In genomic region chr1:224328644-224329043, GRCh38 we compare ENCODE assay signal across 8 cellular contexts. TPM values are rescaled to one million over a fixed set of nuclear protein-coding genes. Genes with fewer than 3 reads are reported as not detected.
A peak's percentile ranks its signal among the peaks of the same experiment; 100 is the strongest.
DNase-seq lines count a peak whose midpoint lies in the region; ATAC-seq and TF ChIP-seq lines count a peak whose summit lies in the region.
"Had no signal": no experiment of that assay in that cellular context is flagged by ENCODE, and none has a peak within 500 bp of the region (broad histone marks: within the 10 kb centered on the region; RNA-seq: fewer than 3 reads in every experiment).

No MANE protein-coding gene starts in this region.

- H3K27ac Mint-ChIP-seq in endothelial cell (ENCODE audit: unreplicated experiment): peak overlapping the region; percentile 59

- H3K36me3 Mint-ChIP-seq in endothelial cell (ENCODE audit: low read depth, unreplicated experiment): no peaks in the 10 kb centered on the region

- no peak overlapping the region for H3K23ac ChIP-seq in mesendoderm (ENCODE audit: low read length)

- no peak for DNase-seq in GM23248
- DNase-seq in Panc1 (ENCODE audit: low read depth, low spot score): no peak
- DNase-seq in endothelial cell (ENCODE audit: low spot score): no peak
- no peak for DNase-seq in sigmoid colon
- no peak for DNase-seq in AG08396 (ENCODE audit: low spot score)
- no peak for DNase-seq in mesendoderm
- DNase-seq: hippocampal formation had no signal

- H4K8ac ChIP-seq in mesendoderm (ENCODE audit: low read depth, low read length): no peak overlapping the region

- H3K27me3 ChIP-seq in GM23248 (replicated peaks; ENCODE audit: insufficient read depth) (no peaks in the 10 kb centered on the region), Panc1 (ENCODE audit: control insufficient read depth, insufficient read depth, low read length) (no peaks in the 10 kb centered on the region), sigmoid colon (no peaks in the 10 kb centered on the region), mesendoderm (ENCODE audit: insufficient read depth, low read length, poor library complexity) (no peaks in the 10 kb centered on the region)

- H2AK5ac ChIP-seq in mesendoderm (ENCODE audit: low read length): no peak overlapping the region

- peak overlapping the region; percentile 99 for H3K4me3 ChIP-seq in GM23248
- H3K4me3 ChIP-seq in Panc1 (ENCODE audit: low read depth in 2 of 2, low read length in 2 of 2): peak overlapping the region; percentile 98 to 100
- peak overlapping the region in 3 of 4 donors; percentile 71 to 79 (median 76) for H3K4me3 ChIP-seq in sigmoid colon
- H3K4me3 ChIP-seq in mesendoderm (ENCODE audit: low read length): no peak overlapping the region

- H2BK15ac ChIP-seq in mesendoderm (replicated peaks; ENCODE audit: low read depth): no peak overlapping the region

- H3K9me3 Mint-ChIP-seq in endothelial cell (ENCODE audit: unreplicated experiment): no peaks in the 10 kb centered on the region

- TF ChIP-seq POLR2A in sigmoid colon (IDR thresholded peaks at IDR 0.05): no peak

- peak overlapping the region; percentile 87 for H3K9ac ChIP-seq in GM23248
- no peak overlapping the region for H3K9ac ChIP-seq in mesendoderm (ENCODE audit: low read length)

- peaks cover 20% of the 10 kb centered on the region for H3K4me1 Mint-ChIP-seq in endothelial cell (ENCODE audit: unreplicated experiment)

- H3K79me1 ChIP-seq in mesendoderm (ENCODE audit: low read length): peaks cover 8% of the 10 kb centered on the region

- H3K36me3 ChIP-seq in GM23248 (ENCODE audit: low read depth) (no peaks in the 10 kb centered on the region), Panc1 (ENCODE audit: control insufficient read depth, insufficient read depth, low read length) (peaks cover 3% of the 10 kb centered on the region; the same call in 1 of the 2 replicates), sigmoid colon (peaks cover 0 to 19% (median 2%) of the 10 kb centered on the region in 4 donors), mesendoderm (ENCODE audit: control insufficient read depth, insufficient read depth, low read length) (no peaks in the 10 kb centered on the region)

- TF ChIP-seq EP300 in sigmoid colon (IDR thresholded peaks at IDR 0.05): no peak

- POLR2A ChIA-PET in Panc1 (lab: Charles Lee): no interaction called here

- H3K4me1 ChIP-seq in GM23248 (ENCODE audit: insufficient read depth) (peaks cover 11% of the 10 kb centered on the region; the same call in 1 of the 2 replicates), Panc1 (ENCODE audit: control insufficient read depth, insufficient read depth, low read length) (peaks cover 16% of the 10 kb centered on the region), sigmoid colon (peaks cover 0 to 30% (median 19%) of the 10 kb centered on the region in 4 donors), mesendoderm (ENCODE audit: control insufficient read depth, low read depth, low read length) (no peaks in the 10 kb centered on the region)

- CTCF ChIA-PET in Panc1 (lab: Charles Lee): no interaction called here

- intact Hi-C loops in Panc1 (cut with micrococcal nuclease; ENCODE audit: unreplicated experiment): no loop called here
- intact Hi-C loops in sigmoid colon (cut with DNase I): no loop called here

- 73 to 74% methylated on average over 6 of the region's 6 CpGs for WGBS in GM23248 (ENCODE audit: low coverage in 1 of 2, low lambda C conversion rate in 2 of 2, missing lambda C conversion rate in 2 of 2), 2 experiments
- 63 to 81% methylated on average over 6 of the region's 6 CpGs for WGBS in sigmoid colon, 2 donors
- WGBS in mesendoderm (ENCODE audit: extremely low coverage, insufficient coverage, low lambda C conversion rate): no CpG with 5 or more reads among the region's 6 CpGs

- no peak overlapping the region for H3K56ac ChIP-seq in mesendoderm (ENCODE audit: low read length)

- H2BK120ac ChIP-seq in mesendoderm (ENCODE audit: low read depth, low read length): no peak overlapping the region

- ATAC-seq in Panc1 (no peak), GM21619 (IDR thresholded peaks at IDR 0.05; ENCODE audit: unreplicated experiment) (no peak)

- H3K9me2 ChIP-seq in GM23248 (ENCODE audit: insufficient read depth): no peaks in the 10 kb centered on the region

- TF ChIP-seq CTCF in Panc1 (IDR thresholded peaks at IDR 0.05) (no peak), endothelial cell (IDR thresholded peaks at IDR 0.05; ENCODE audit: unreplicated experiment) (no peak), sigmoid colon (IDR thresholded peaks at IDR 0.05) (no peak)

- peak overlapping the region; percentile 81 for H3K4me3 Mint-ChIP-seq in endothelial cell (ENCODE audit: unreplicated experiment)

- H3K79me2 ChIP-seq in GM23248 (ENCODE audit: insufficient read depth) (peaks cover 63% of the 10 kb centered on the region), mesendoderm (ENCODE audit: control insufficient read depth, insufficient read depth, low read length) (peaks cover 26% of the 10 kb centered on the region)

- H4K5ac ChIP-seq in mesendoderm (ENCODE audit: low read length): no peak overlapping the region

- peaks cover 10% of the 10 kb centered on the region; the same call in 1 of the 2 replicates for H3F3A ChIP-seq in GM23248 (ENCODE audit: insufficient read depth)

- H3K4ac ChIP-seq in mesendoderm (ENCODE audit: low read depth, low read length): no peak overlapping the region

- no TSS peak for BruUV-seq in Panc1 (replicated peaks; lab: Mats Ljungman, UMichigan)

- H3K27me3 Mint-ChIP-seq in endothelial cell (ENCODE audit: unreplicated experiment): peaks cover 3% of the 10 kb centered on the region

- no peak overlapping the region for H2BK5ac ChIP-seq in mesendoderm (ENCODE audit: low read length)

- no peak overlapping the region for H2AFZ ChIP-seq in GM23248

- no peak overlapping the region for H3K27ac ChIP-seq in GM23248
- H3K27ac ChIP-seq in Panc1 (ENCODE audit: low read length): peak overlapping the region; percentile 21; the same call in 1 of the 2 replicates
- no peak overlapping the region for H3K27ac ChIP-seq in sigmoid colon
- no peak overlapping the region for H3K27ac ChIP-seq in mesendoderm (ENCODE audit: low read depth, low read length)

- in situ Hi-C loops in GM23248 (cut with MboI) (no loop called here), Panc1 (cut with HindIII; ENCODE audit: low pct_unique_long_range_greater_than_20kb, low sequenced_read_pairs) (no loop called here)

- H3K9me3 ChIP-seq in GM23248 (ENCODE audit: low read depth): no peaks in the 10 kb centered on the region
- H3K9me3 ChIP-seq in Panc1 (ENCODE audit: control insufficient read depth, insufficient read depth, low read depth, low read length): no peaks in the 10 kb centered on the region
- no peaks in the 10 kb centered on the region for H3K9me3 ChIP-seq in sigmoid colon

- no peak overlapping the region for H3K18ac ChIP-seq in mesendoderm (ENCODE audit: low read length)

- peak overlapping the region; percentile 75 for H3K4me2 ChIP-seq in GM23248 (ENCODE audit: unreplicated experiment)
- no peak overlapping the region for H3K4me2 ChIP-seq in mesendoderm (ENCODE audit: low read length)

- no peaks in the 10 kb centered on the region for H4K20me1 ChIP-seq in GM23248 (ENCODE audit: insufficient read depth)

RNA-seq across cellular contexts. Expression of gene NVL, which starts 1.3 kb away (rescaled TPM):
- 25.8 and 28.3 TPM in 2 replicates for total RNA-seq in GM23248 (2014; rRNA removed; shearing (Covaris generic))
- polyA plus RNA-seq in GM23248 (2016; fragmentation: Nextera tagmentation; extraction: Ambion mirVana) (17.9 and 20.6 TPM in 2 replicates), sigmoid colon (10 to 100 TPM; 25.0 to 32.4 (median 30.6) TPM)
- total RNA-seq in Panc1 (2021; ENCODE audit: unreplicated experiment) (25.0 TPM), endothelial cell (ENCODE audit: unreplicated experiment) (44.5 TPM), sigmoid colon (10 to 100 TPM; 21.4 to 26.6 (median 24.5) TPM)
- polyA plus RNA-seq in Panc1 (2012; ENCODE audit: insufficient read length): 10.4 TPM
- polyA plus RNA-seq in mesendoderm (2013, experiment 1 of 2): 44.6 TPM
- 47.5 TPM for polyA plus RNA-seq in mesendoderm (2013, experiment 2 of 2)

RNA-seq across cellular contexts. Expression of gene CNIH4, which starts 28.0 kb away (rescaled TPM):
- 53.9 and 73.5 TPM in 2 replicates for total RNA-seq in GM23248 (2014; rRNA removed; shearing (Covaris generic))
- 142 TPM in 2 replicates for polyA plus RNA-seq in GM23248 (2016; fragmentation: Nextera tagmentation; extraction: Ambion mirVana)
- total RNA-seq in Panc1 (2021; ENCODE audit: unreplicated experiment): 53.8 TPM
- polyA plus RNA-seq in Panc1 (2012; ENCODE audit: insufficient read length): 48.9 TPM
- total RNA-seq in endothelial cell (ENCODE audit: unreplicated experiment): 59.9 TPM
- 10 to 100 TPM; 26.0 to 42.8 (median 28.7) TPM for total RNA-seq in sigmoid colon
- 10 to 100 TPM; 37.2 to 65.5 (median 57.1) TPM for polyA plus RNA-seq in sigmoid colon
- 121 TPM for polyA plus RNA-seq in mesendoderm (2013, experiment 1 of 2)
- 122 TPM for polyA plus RNA-seq in mesendoderm (2013, experiment 2 of 2)
